13 cellular contexts compared by ENCODE assay signal in genomic region chr3:177106184-177106583, GRCh38.
A peak's percentile ranks its signal among the peaks of the same experiment; 100 is the strongest.
DNase-seq lines count a peak whose midpoint lies in the region; ATAC-seq, FAIRE-seq and TF ChIP-seq lines count a peak whose summit lies in the region.
"Had no signal": no experiment of that assay in that cellular context is flagged by ENCODE, and none has a peak within 500 bp of the region (broad histone marks: within the 10 kb centered on the region; RNA-seq: fewer than 3 reads in every experiment).

No MANE protein-coding gene starts in this region.

- CTCF ChIA-PET in A549 (lab: Yijun Ruan, JAX) (no interaction called here), RWPE1 (lab: Yijun Ruan, JAX) (interaction anchor here (0.6 kb wide), 2 partner anchors 80 to 1255 kb away, joined by 3 to 5 read pairs; no protein-coding TSS in a partner anchor)

- no peak overlapping the region for H3K4ac ChIP-seq in mesendoderm (ENCODE audit: low read depth, low read length)

- POLR2A ChIA-PET in A549 (lab: Yijun Ruan, JAX) = no interaction called here
- POLR2A ChIA-PET in RWPE1 (lab: Yijun Ruan, JAX; ENCODE audit: low non-redundant PET) = no interaction called here

- no peak for TF ChIP-seq POLR2A in A549 (IDR thresholded peaks at IDR 0.05; ENCODE audit: low read length)

- no peak overlapping the region for H2BK120ac ChIP-seq in mesendoderm (ENCODE audit: low read depth, low read length)

- H3K79me1 ChIP-seq in mesendoderm (ENCODE audit: low read length) = peaks cover 3% of the 10 kb centered on the region

- DNase-seq in A549 (ENCODE audit: low read depth in 1 of 2, low spot score in 1 of 2) = no peak
- peak; percentile 22 for DNase-seq in HT-29 (ENCODE audit: low spot score)
- DNase-seq in bronchial epithelial cell (ENCODE audit: low read depth) = peak; percentile 54
- DNase-seq in mesendoderm = no peak
- no peak for DNase-seq in hippocampal formation (lab: John Stamatoyannopoulos, UW)
- DNase-seq in RWPE1 (ENCODE audit: low spot score) = no peak
- DNase-seq in activated naive CD4-positive, alpha-beta T cell treated with anti-CD3 and anti-CD28 coated beads, Interleukin-2, amount 50 U/mL, for 16 hours = no peak
- DNase-seq: activated T-cell treated with anti-CD3 and anti-CD28 coated beads, Interleukin-2, amount 50 U/mL, for 1 hour; BE2C; central memory CD4-positive, alpha-beta T cell; psoas muscle; trophoblast cell had no signal

- no peak overlapping the region for H3K56ac ChIP-seq in mesendoderm (ENCODE audit: low read length)

- ATAC-seq in A549 = no peak
- peak; percentile 55 for ATAC-seq in GM19043 (IDR thresholded peaks at IDR 0.05; ENCODE audit: low read depth, unreplicated experiment)

- WGBS in A549 (ENCODE audit: missing lambda C conversion rate) = 86% methylated on average over 7 of the region's 7 CpGs
- WGBS in mesendoderm (ENCODE audit: extremely low coverage, insufficient coverage, low lambda C conversion rate) = no CpG with 5 or more reads among the region's 7 CpGs

- TF ChIP-seq CTCF in A549 (IDR thresholded peaks at IDR 0.05) (no peak), bronchial epithelial cell (IDR thresholded peaks at IDR 0.05; ENCODE audit: insufficient read depth, low read length, severe bottlenecking) (no peak), RWPE1 (conservative IDR thresholded peaks at IDR 0.05; ENCODE audit: low read depth) (no peak)

- no peak overlapping the region for H3K18ac ChIP-seq in mesendoderm (ENCODE audit: low read length)

- H3K4me1 ChIP-seq in A549 (peaks cover 62% of the 10 kb centered on the region), mesendoderm (ENCODE audit: control insufficient read depth, low read depth, low read length) (peaks cover 5% of the 10 kb centered on the region)

- H2BK5ac ChIP-seq in mesendoderm (ENCODE audit: low read length) = no peak overlapping the region

- H4K8ac ChIP-seq in mesendoderm (ENCODE audit: low read depth, low read length) = no peak overlapping the region

- no peak overlapping the region for H2BK15ac ChIP-seq in mesendoderm (replicated peaks; ENCODE audit: low read depth)

- no peak for TF ChIP-seq EP300 in A549 (IDR thresholded peaks at IDR 0.05)

- H3K27me3 ChIP-seq in bronchial epithelial cell (ENCODE audit: control insufficient read depth, insufficient read depth, low read length) (no peaks in the 10 kb centered on the region), mesendoderm (ENCODE audit: insufficient read depth, low read length, poor library complexity) (no peaks in the 10 kb centered on the region)
- H3K27me3 ChIP-seq: BE2C had no signal

- no peaks in the 10 kb centered on the region for H3K9me3 ChIP-seq in A549
- H3K9me3 ChIP-seq: BE2C, psoas muscle had no signal

- no peak for TF ChIP-seq RAD21 in A549 (conservative IDR thresholded peaks at IDR 0.05 in 1 of 2, IDR thresholded peaks at IDR 0.05 in 1 of 2)

- H3K27ac ChIP-seq in A549 (no peak overlapping the region), mesendoderm (ENCODE audit: low read depth, low read length) (no peak overlapping the region), RWPE1 (no peak overlapping the region)
- H3K27ac ChIP-seq: psoas muscle had no signal

- H3K4me2 ChIP-seq in A549 (peak overlapping the region; percentile 47), mesendoderm (ENCODE audit: low read length) (no peak overlapping the region)

- no peak overlapping the region for H4K5ac ChIP-seq in mesendoderm (ENCODE audit: low read length)

- H3K36me3 ChIP-seq in bronchial epithelial cell (ENCODE audit: control insufficient read depth, insufficient read depth, low read length) (no peaks in the 10 kb centered on the region), mesendoderm (ENCODE audit: control insufficient read depth, insufficient read depth, low read length) (no peaks in the 10 kb centered on the region)
- H3K36me3 ChIP-seq: BE2C had no signal

- peaks cover 67% of the 10 kb centered on the region for H3K79me2 ChIP-seq in mesendoderm (ENCODE audit: control insufficient read depth, insufficient read depth, low read length)

- H3K23ac ChIP-seq in mesendoderm (ENCODE audit: low read length) = no peak overlapping the region

- H3K9ac ChIP-seq in mesendoderm (ENCODE audit: low read length) = no peak overlapping the region

- FAIRE-seq in A549 (lab: Jason Lieb, UNC) (no peak), bronchial epithelial cell (lab: Jason Lieb, UNC) (no peak)

- H2AK5ac ChIP-seq in mesendoderm (ENCODE audit: low read length) = no peak overlapping the region

- H3K4me3 ChIP-seq in A549 (no peak overlapping the region), bronchial epithelial cell (ENCODE audit: low read depth, low read length) (no peak overlapping the region), mesendoderm (ENCODE audit: low read length) (no peak overlapping the region)
- H3K4me3 ChIP-seq: psoas muscle had no signal

TF ChIP-seq in A549, 52 proteins besides CTCF, POLR2A, EP300 and RAD21:
- TF ChIP-seq ZSCAN20 (CRISPR knock-in tag; IDR thresholded peaks at IDR 0.05) (no peak), POLR2AphosphoS2 (conservative IDR thresholded peaks at IDR 0.05; ENCODE audit: low read length) (no peak), ELK1 (IDR thresholded peaks at IDR 0.05; ENCODE audit: low read depth, low read length) (no peak), FOSL2 (IDR thresholded peaks at IDR 0.05) (no peak), FOSL2 (CRISPR knock-in tag; IDR thresholded peaks at IDR 0.05) (no peak), HOXB13 (CRISPR knock-in tag; IDR thresholded peaks at IDR 0.05; ENCODE audit: low read depth) (no peak), CBX8 (IDR thresholded peaks at IDR 0.05) (no peak)

Comparison
In these comparisons a context has a peak if more than half of its experiments do, and no peak if none do; other contexts are left out.
1. DNase-seq: peak in HT-29 (single experiment) and bronchial epithelial cell (single experiment); none in A549 (0 of 2), mesendoderm (single experiment), hippocampal formation (0 of 2), RWPE1 (single experiment) and activated naive CD4-positive, alpha-beta T cell treated with anti-CD3 and anti-CD28 coated beads, Interleukin-2, amount 50 U/mL, for 16 hours (single experiment).